Comparison of ENCODE assay signal across 22 cellular contexts in genomic region chr10:107790271-107790670, GRCh38.
"Had no signal": no experiment of that assay in that cellular context is flagged by ENCODE, and none has a peak within 500 bp of the region (broad histone marks: within the 10 kb centered on the region; RNA-seq: fewer than 3 reads in every experiment).

No MANE protein-coding gene starts in this region.

- H3K4me1 ChIP-seq: body of pancreas, foreskin keratinocyte, left lung, parathyroid adenoma, right lobe of liver, tibial artery had no signal

- H3K9me3 ChIP-seq: right lobe of liver had no signal

- H3K4me1 Mint-ChIP-seq: activated naive CD8-positive, alpha-beta T cell treated with anti-CD3 and anti-CD28 coated beads for 36 hours; activated T-helper 17 cell treated with anti-CD3 and anti-CD28 coated beads, Interleukin-2, amount 50 U/mL, for 72 hours; stimulated activated naive CD8-positive, alpha-beta T cell treated with anti-CD3 and anti-CD28 coated beads, Interleukin-15, amount 100 ng/mL, for 72 hours had no signal

- H3K27ac Mint-ChIP-seq: activated naive CD8-positive, alpha-beta T cell treated with anti-CD3 and anti-CD28 coated beads for 36 hours; activated T-helper 17 cell treated with anti-CD3 and anti-CD28 coated beads, Interleukin-2, amount 50 U/mL, for 72 hours; natural killer cell treated with Interleukin-12 subunit alpha and Interleukin-12 subunit beta and Interleukin-15 and Interleukin-18, amount 100 ng/mL, for 72 hours; stimulated activated naive CD8-positive, alpha-beta T cell treated with anti-CD3 and anti-CD28 coated beads, Interleukin-15, amount 100 ng/mL, for 72 hours had no signal

- H3K27ac ChIP-seq: body of pancreas, cardiac muscle cell, foreskin keratinocyte, left lung, neutrophil, parathyroid adenoma, right lobe of liver, skin epidermis, tibial artery, VCaP had no signal

- H3K36me3 Mint-ChIP-seq: activated naive CD8-positive, alpha-beta T cell treated with anti-CD3 and anti-CD28 coated beads for 36 hours; natural killer cell treated with Interleukin-12 subunit alpha and Interleukin-12 subunit beta and Interleukin-15 and Interleukin-18, amount 100 ng/mL, for 72 hours had no signal

- H3K4me3 ChIP-seq: body of pancreas, cardiac muscle cell, left lung, lung, right lobe of liver, skin epidermis, tibial artery had no signal

- H3K4me3 Mint-ChIP-seq: activated naive CD8-positive, alpha-beta T cell treated with anti-CD3 and anti-CD28 coated beads for 36 hours; activated T-helper 17 cell treated with anti-CD3 and anti-CD28 coated beads, Interleukin-2, amount 50 U/mL, for 72 hours; natural killer cell treated with Interleukin-12 subunit alpha and Interleukin-12 subunit beta and Interleukin-15 and Interleukin-18, amount 100 ng/mL, for 72 hours; stimulated activated naive CD8-positive, alpha-beta T cell treated with anti-CD3 and anti-CD28 coated beads, Interleukin-15, amount 100 ng/mL, for 72 hours had no signal

- H3K27me3 Mint-ChIP-seq: activated naive CD8-positive, alpha-beta T cell treated with anti-CD3 and anti-CD28 coated beads for 36 hours; activated T-helper 17 cell treated with anti-CD3 and anti-CD28 coated beads, Interleukin-2, amount 50 U/mL, for 72 hours; natural killer cell treated with Interleukin-12 subunit alpha and Interleukin-12 subunit beta and Interleukin-15 and Interleukin-18, amount 100 ng/mL, for 72 hours; stimulated activated naive CD8-positive, alpha-beta T cell treated with anti-CD3 and anti-CD28 coated beads, Interleukin-15, amount 100 ng/mL, for 72 hours had no signal

- DNase-seq: activated CD4-positive, alpha-beta T cell treated with anti-CD3 and anti-CD28 coated beads, Interleukin-2, amount 50 U/mL, for 1 hour; activated naive CD4-positive, alpha-beta T cell; activated naive CD8-positive, alpha-beta T cell treated with anti-CD3 and anti-CD28 coated beads for 36 hours; activated T-cell treated with anti-CD3 and anti-CD28 coated beads, Interleukin-2, amount 50 U/mL, for 1 hour; body of pancreas; effector CD4-positive, alpha-beta T cell; kidney glomerular epithelial cell; left lung; right lobe of liver; stimulated activated CD4-positive, alpha-beta T cell treated with anti-CD3 and anti-CD28 coated beads, Interleukin-1b, Interleukin-23, amount 100 ng/mL, for 48 hours; stimulated activated naive CD8-positive, alpha-beta T cell treated with anti-CD3 and anti-CD28 coated beads, Interleukin-15, amount 100 ng/mL, for 72 hours; tibial artery had no signal

- H3K36me3 ChIP-seq: cardiac muscle cell, left lung, neutrophil, right lobe of liver, tibial artery had no signal

- FAIRE-seq: endometrium had no signal
